12 cellular contexts compared by ENCODE assay signal in genomic region chr10:89555688-89556445, GRCh38. TPM values are rescaled to one million over a fixed set of nuclear protein-coding genes. Genes with fewer than 3 reads are reported as not detected.
DNase-seq lines count a peak whose midpoint lies in the region; ATAC-seq and TF ChIP-seq lines count a peak whose summit lies in the region.
"Had no signal": no experiment of that assay in that cellular context is flagged by ENCODE, and none has a peak within 500 bp of the region (broad histone marks: within the 10 kb centered on the region; RNA-seq: fewer than 3 reads in every experiment).

No MANE protein-coding gene starts in this region.

- POLR2A ChIA-PET in Panc1 (lab: Charles Lee): no interaction called here

- no peaks in the 10 kb centered on the region for H3F3A ChIP-seq in neural progenitor cell (ENCODE audit: low read depth)

- H3K36me3 ChIP-seq in Panc1 (ENCODE audit: control insufficient read depth, insufficient read depth, low read length): no peaks in the 10 kb centered on the region
- no peaks in the 10 kb centered on the region for H3K36me3 ChIP-seq in neural progenitor cell

- H2AFZ ChIP-seq in neural progenitor cell (replicated peaks): no peak overlapping the region

- DNase-seq in GM12864 (ENCODE audit: low read depth): no peak
- DNase-seq in Panc1 (ENCODE audit: low read depth, low spot score): no peak
- peak; percentile 53 for DNase-seq in fibroblast of mammary gland (ENCODE audit: low read depth)
- DNase-seq in neural progenitor cell (ENCODE audit: low spot score): no peak
- no peak for DNase-seq in AG08396 (ENCODE audit: low spot score)
- DNase-seq in KG1 (lab: John Stamatoyannopoulos, UW): no peak
- no peak for DNase-seq in NCI-H1105 treated with DMSO at 0.1 percent for 48 hours (lab: John Stamatoyannopoulos, UW)
- DNase-seq: activated naive CD4-positive, alpha-beta T cell treated with anti-CD3 and anti-CD28 coated beads for 36 hours; NCI-H1436 had no signal

- CTCF ChIA-PET in Panc1 (lab: Charles Lee): interaction anchor here (0.6 to 0.7 kb wide), 2 partner anchors 130 to 160 kb away, joined by 4 read pairs; no protein-coding TSS in a partner anchor

- H3K9me3 ChIP-seq in Panc1 (ENCODE audit: control insufficient read depth, insufficient read depth, low read depth, low read length) (no peaks in the 10 kb centered on the region), neural progenitor cell (ENCODE audit: low read depth) (no peaks in the 10 kb centered on the region)

- in situ Hi-C loops in Panc1 (cut with HindIII; ENCODE audit: low pct_unique_long_range_greater_than_20kb, low sequenced_read_pairs): no loop called here

- H3K9me3 Mint-ChIP-seq in neural progenitor cell: peaks cover 2% of the 10 kb centered on the region
- H3K9me3 Mint-ChIP-seq: activated naive CD4-positive, alpha-beta T cell treated with anti-CD3 and anti-CD28 coated beads for 36 hours; nephron; T-helper 2 cell treated with Interferon-gamma antibody and Interleukin-4, amounts not matched to agents 5 μg/mL and 100 μg/mL, for 36 hours had no signal

- BruUV-seq in Panc1 (replicated peaks; lab: Mats Ljungman, UMichigan): no TSS peak

- peaks cover 10% of the 10 kb centered on the region for H3K27me3 Mint-ChIP-seq in neural progenitor cell (ENCODE audit: insufficient read depth, low read depth)

- ATAC-seq in Panc1 (peak; percentile 76; the same call in 1 of the 2 replicates), GM18907 (IDR thresholded peaks at IDR 0.05; ENCODE audit: unreplicated experiment) (no peak)

- H3K4me1 ChIP-seq in Panc1 (ENCODE audit: control insufficient read depth, insufficient read depth, low read length) (no peaks in the 10 kb centered on the region), neural progenitor cell (no peaks in the 10 kb centered on the region)

- H3K79me2 ChIP-seq in neural progenitor cell (ENCODE audit: low read depth): no peaks in the 10 kb centered on the region

- H3K27me3 ChIP-seq in Panc1 (ENCODE audit: control insufficient read depth, insufficient read depth, low read length) (no peaks in the 10 kb centered on the region), neural progenitor cell (no peaks in the 10 kb centered on the region)

- no peaks in the 10 kb centered on the region for H3K4me1 Mint-ChIP-seq in neural progenitor cell
- H3K4me1 Mint-ChIP-seq: nephron had no signal

- intact Hi-C loops in Panc1 (cut with micrococcal nuclease; ENCODE audit: unreplicated experiment): no loop called here

- no peak overlapping the region for H3K27ac Mint-ChIP-seq in neural progenitor cell
- H3K27ac Mint-ChIP-seq: activated naive CD4-positive, alpha-beta T cell treated with anti-CD3 and anti-CD28 coated beads for 36 hours; nephron; T-helper 2 cell treated with Interferon-gamma antibody and Interleukin-4, amounts not matched to agents 5 μg/mL and 100 μg/mL, for 36 hours had no signal

- no peaks in the 10 kb centered on the region for H4K20me1 ChIP-seq in neural progenitor cell (ENCODE audit: low read depth)

- no peaks in the 10 kb centered on the region for H3K36me3 Mint-ChIP-seq in neural progenitor cell

- H3K4me3 Mint-ChIP-seq in neural progenitor cell: no peak overlapping the region
- H3K4me3 Mint-ChIP-seq: activated naive CD4-positive, alpha-beta T cell treated with anti-CD3 and anti-CD28 coated beads for 36 hours; nephron; T-helper 2 cell treated with Interferon-gamma antibody and Interleukin-4, amounts not matched to agents 5 μg/mL and 100 μg/mL, for 36 hours had no signal

- H3K9ac ChIP-seq in neural progenitor cell: no peak overlapping the region

- peak; percentile 2 for TF ChIP-seq CTCF in GM12864 (IDR thresholded peaks at IDR 0.05; ENCODE audit: low read depth, low read length, missing control alignments)
- peak; percentile 22; the same call in 1 of the 2 replicates for TF ChIP-seq CTCF in Panc1 (IDR thresholded peaks at IDR 0.05)
- peak; percentile 26 for TF ChIP-seq CTCF in fibroblast of mammary gland (conservative IDR thresholded peaks at IDR 0.05; ENCODE audit: control insufficient read depth, insufficient read depth, low read depth, low read length)
- peak; percentile 14 for TF ChIP-seq CTCF in neural progenitor cell (IDR thresholded peaks at IDR 0.05)

- H3K4me2 ChIP-seq in neural progenitor cell: no peak overlapping the region

- H3K27ac ChIP-seq in Panc1 (ENCODE audit: low read length) (no peak overlapping the region), neural progenitor cell (no peak overlapping the region)

- H3K4me3 ChIP-seq in GM12864 (ENCODE audit: low read depth, low read length): no peak overlapping the region
- no peak overlapping the region for H3K4me3 ChIP-seq in Panc1 (ENCODE audit: low read depth in 2 of 2, low read length in 2 of 2)
- H3K4me3 ChIP-seq in fibroblast of mammary gland (ENCODE audit: control insufficient read depth, low read depth, low read length): no peak overlapping the region
- no peak overlapping the region for H3K4me3 ChIP-seq in neural progenitor cell

RNA-seq across cellular contexts. Expression of gene SLC16A12, which starts 20.5 kb away (rescaled TPM):
- total RNA-seq in Panc1 (2021; ENCODE audit: unreplicated experiment) (not detected), neural progenitor cell (ENCODE audit: low replicate concordance) (not detected in 2 replicates)
- polyA plus RNA-seq in Panc1 (2012; ENCODE audit: insufficient read length): not detected
- total RNA-seq: activated naive CD4-positive, alpha-beta T cell treated with anti-CD3 and anti-CD28 coated beads for 36 hours had no signal
